10 cellular contexts compared by ENCODE assay signal in genomic region chr16:49754495-49755290, GRCh38.
DNase-seq lines count a peak whose midpoint lies in the region; ATAC-seq and TF ChIP-seq lines count a peak whose summit lies in the region.
"Had no signal": no experiment of that assay in that cellular context is flagged by ENCODE, and none has a peak within 500 bp of the region (broad histone marks: within the 10 kb centered on the region; RNA-seq: fewer than 3 reads in every experiment).

No MANE protein-coding gene starts in this region.

- no peak overlapping the region for H3K4me2 ChIP-seq in DND-41 (ENCODE audit: insufficient read depth, low read length)

- H3K27ac ChIP-seq in DND-41 (ENCODE audit: low read length) = no peak overlapping the region; the same call in 1 of the 2 replicates
- no peak overlapping the region for H3K27ac ChIP-seq in rectal smooth muscle tissue (ENCODE audit: low read depth, low read length)
- H3K27ac ChIP-seq: epithelial cell of prostate had no signal

- TF ChIP-seq CTCF in DND-41 (IDR thresholded peaks at IDR 0.05; ENCODE audit: borderline replicate concordance, extremely low read depth, low read length, poor library complexity, severe bottlenecking) = no peak

- H3K4me3 ChIP-seq in DND-41 (ENCODE audit: low read depth in 1 of 2, low read length in 2 of 2) = no peak overlapping the region
- H3K4me3 ChIP-seq in rectal smooth muscle tissue (ENCODE audit: low read length) = peak overlapping the region; percentile 59

- H3K36me3 ChIP-seq in DND-41 (ENCODE audit: insufficient read depth, low read length) (no peaks in the 10 kb centered on the region), rectal smooth muscle tissue (ENCODE audit: control insufficient read depth, insufficient read depth, low read length) (no peaks in the 10 kb centered on the region)

- ATAC-seq in DND-41 (ENCODE audit: insufficient read depth, low read depth) = peak; percentile 17; the same call in 1 of the 3 replicates
- ATAC-seq: Panc1 had no signal

- H3K4me1 ChIP-seq in DND-41 (ENCODE audit: insufficient read depth, low read length) (peaks cover 16% of the 10 kb centered on the region), rectal smooth muscle tissue (ENCODE audit: control insufficient read depth, insufficient read depth, low read length) (no peaks in the 10 kb centered on the region)

- H3K27me3 ChIP-seq in DND-41 (ENCODE audit: insufficient read depth, low read length, poor library complexity) = peaks cover 6% of the 10 kb centered on the region
- H3K27me3 ChIP-seq in rectal smooth muscle tissue (ENCODE audit: control insufficient read depth, insufficient read depth, low read length) = peaks cover 3% of the 10 kb centered on the region

- H2AFZ ChIP-seq in DND-41 (ENCODE audit: low read depth, low read length) = no peak overlapping the region; the same call in 1 of the 2 replicates

- H3K79me2 ChIP-seq in DND-41 (ENCODE audit: insufficient read depth, low read length) = no peaks in the 10 kb centered on the region

- no peaks in the 10 kb centered on the region for H4K20me1 ChIP-seq in DND-41 (ENCODE audit: insufficient read depth, low read length)

- H3K9ac ChIP-seq in DND-41 (ENCODE audit: low read depth, low read length) (no peak overlapping the region), rectal smooth muscle tissue (ENCODE audit: low read length) (no peak overlapping the region)

- no peak for DNase-seq in DND-41
- DNase-seq in UCSD-AML1 (lab: John Stamatoyannopoulos, UW; ENCODE audit: unreplicated experiment) = peak; percentile 45
- peak; percentile 74 for DNase-seq in iPS DF 4.7 (ENCODE audit: extremely low read depth, low spot score)
- DNase-seq in DMS79 treated with DMSO at 0.1 percent for 48 hours (lab: John Stamatoyannopoulos, UW) = no peak
- no peak for DNase-seq in DMS 273 (lab: John Stamatoyannopoulos, UW; ENCODE audit: unreplicated experiment)
- DNase-seq in NCI-H1092 treated with DMSO at 0.1 percent for 48 hours (lab: John Stamatoyannopoulos, UW) = no peak
- DNase-seq in NCI-H1436 (lab: John Stamatoyannopoulos, UW) = no peak

- H3K9me3 ChIP-seq in DND-41 (ENCODE audit: insufficient read depth, low read length, severe bottlenecking) = no peaks in the 10 kb centered on the region

Comparison
In these comparisons a context has a peak if more than half of its experiments do, and no peak if none do; other contexts are left out.
1. DNase-seq: peak in UCSD-AML1 (single experiment) and iPS DF 4.7 (single experiment); none in DND-41 (single experiment), DMS79 treated with DMSO at 0.1 percent for 48 hours (single experiment), DMS 273 (single experiment), NCI-H1092 treated with DMSO at 0.1 percent for 48 hours (single experiment) and NCI-H1436 (single experiment).